In the genomic region with DNA sequence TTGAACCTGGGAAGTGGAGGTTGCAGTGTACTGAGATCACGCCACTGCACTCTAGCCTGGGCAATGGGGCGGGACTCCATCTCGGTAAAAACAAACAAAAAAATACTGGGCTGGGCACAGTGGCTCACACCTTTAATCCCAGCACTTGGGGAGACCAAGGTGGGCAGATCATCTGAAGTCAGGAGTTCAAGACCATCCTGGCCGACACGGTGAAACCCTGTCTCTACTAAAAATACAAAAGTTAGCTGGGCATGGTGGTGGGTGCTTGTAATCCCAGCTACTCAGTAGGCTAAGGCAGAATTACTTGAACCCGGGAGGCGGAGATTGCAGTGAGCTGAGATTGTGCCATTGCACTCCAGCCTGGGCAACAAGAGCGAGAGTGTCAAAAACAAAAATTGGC, we compare ENCODE assay signal across 7 cellular contexts. TPM values are rescaled to one million over a fixed set of nuclear protein-coding genes. Genes with fewer than 3 reads are reported as not detected.
DNase-seq lines count a peak whose midpoint lies in the region; ATAC-seq and TF ChIP-seq lines count a peak whose summit lies in the region.
"Not testable (repeated sequence)": the region's sequence is repeated elsewhere in the genome, so short reads cannot be mapped to it uniquely, and the experiment has no call there.

No MANE protein-coding gene starts in this region.

- H3K9ac ChIP-seq in Karpas-422 (ENCODE audit: low read length), result not testable (repeated sequence)

- TF ChIP-seq EP300 in esophagus muscularis mucosa (IDR thresholded peaks at IDR 0.05), result not testable (repeated sequence)

- not testable (repeated sequence) for H3K4me3 Mint-ChIP-seq in GM23338; WTC11; chondrocyte (ENCODE audit: unreplicated experiment); progenitor cell of endocrine pancreas (ENCODE audit: low read depth)
- peak overlapping the region; percentile 31 for H3K4me3 Mint-ChIP-seq in neural crest cell

- H3K27ac ChIP-seq in GM23338 (ENCODE audit: low read depth), result not testable (repeated sequence)
- H3K27ac ChIP-seq in Karpas-422 (ENCODE audit: low read length) (0 out of 2 replicates have a peak overlapping the region, but pooled peaks have one; percentile 37), esophagus muscularis mucosa (replicated peaks in 1 of 4) (peak overlapping the region; percentile 80 to 84 (median 84))

- H2AFZ ChIP-seq in GM23338; Karpas-422 (ENCODE audit: low read length): not testable (repeated sequence)

- peaks cover 18% of the 10 kb centered on the region; the same call in 1 of the 2 replicates for H3F3A ChIP-seq in GM23338 (replicated peaks; ENCODE audit: low read depth)

- H3K4me2 ChIP-seq in GM23338, result 0 out of 2 replicates have a peak overlapping the region, but pooled peaks have one; percentile 62
- peak overlapping the region; percentile 37 for H3K4me2 ChIP-seq in Karpas-422 (ENCODE audit: low read depth, low read length, poor library complexity, severe bottlenecking)

- peaks cover 58% of the 10 kb centered on the region for H3K36me3 Mint-ChIP-seq in GM23338 (ENCODE audit: low read depth)
- H3K36me3 Mint-ChIP-seq in WTC11, result peaks cover 24% of the 10 kb centered on the region
- peaks cover 14% of the 10 kb centered on the region for H3K36me3 Mint-ChIP-seq in chondrocyte (ENCODE audit: low read depth)
- not testable (repeated sequence) for H3K36me3 Mint-ChIP-seq in neural crest cell (ENCODE audit: low read depth); progenitor cell of endocrine pancreas (ENCODE audit: insufficient read depth)

- DNase-seq in GM23338 (ENCODE audit: low spot score); Karpas-422; WTC11 (ENCODE audit: low spot score); chondrocyte (ENCODE audit: low spot score); esophagus muscularis mucosa (ENCODE audit: extremely low spot score); neural crest cell (ENCODE audit: low read depth, low spot score); progenitor cell of endocrine pancreas (ENCODE audit: low spot score, unreplicated experiment): not testable (repeated sequence)

- not testable (repeated sequence) for H3K27me3 ChIP-seq in GM23338 (ENCODE audit: insufficient read depth); Karpas-422 (ENCODE audit: low read length); esophagus muscularis mucosa

- not testable (repeated sequence) for H3K9me2 ChIP-seq in GM23338 (ENCODE audit: insufficient read depth); Karpas-422 (replicated peaks; ENCODE audit: insufficient read depth, low read length)

- H3K9me3 ChIP-seq in Karpas-422 (ENCODE audit: low read length); esophagus muscularis mucosa: not testable (repeated sequence)

- H3K4me3 ChIP-seq in GM23338, result 0 out of 2 replicates have a peak overlapping the region, but pooled peaks have one; percentile 39
- H3K4me3 ChIP-seq in Karpas-422 (ENCODE audit: low read length); esophagus muscularis mucosa: not testable (repeated sequence)

- CTCF ChIA-PET in WTC11 (lab: Charles Lee), result interaction anchor here (1.0 to 3.0 kb wide), 5 partner anchors 11 to 36 kb away, joined by 5 to 10 read pairs (median 5); no protein-coding TSS in a partner anchor

- TF ChIP-seq CTCF in GM23338 (conservative IDR thresholded peaks at IDR 0.05; ENCODE audit: low read depth in 2 of 2); WTC11 (IDR thresholded peaks at IDR 0.05); chondrocyte (IDR thresholded peaks at IDR 0.05); esophagus muscularis mucosa (IDR thresholded peaks at IDR 0.05); neural crest cell (conservative IDR thresholded peaks at IDR 0.05); progenitor cell of endocrine pancreas (IDR thresholded peaks at IDR 0.05; ENCODE audit: unreplicated experiment): not testable (repeated sequence)

- peak overlapping the region; percentile 28; the same call in 1 of the 2 replicates for H3K27ac Mint-ChIP-seq in GM23338
- H3K27ac Mint-ChIP-seq in WTC11, result peak overlapping the region; percentile 91
- peak overlapping the region; percentile 41 for H3K27ac Mint-ChIP-seq in chondrocyte (ENCODE audit: unreplicated experiment)
- H3K27ac Mint-ChIP-seq in neural crest cell (ENCODE audit: unreplicated experiment), result not testable (repeated sequence)
- H3K27ac Mint-ChIP-seq in progenitor cell of endocrine pancreas, result peak overlapping the region; percentile 37

- POLR2A ChIA-PET in WTC11 (lab: Charles Lee), result interaction anchor here (1.1 to 1.3 kb wide), 2 partner anchors 12 to 16 kb away, joined by 5 to 7 read pairs; no protein-coding TSS in a partner anchor

- WGBS in esophagus muscularis mucosa, result 88% methylated on average over 8 of the region's 8 CpGs

- H4K20me1 ChIP-seq in GM23338 (replicated peaks; ENCODE audit: insufficient read depth) (peaks cover 25% of the 10 kb centered on the region), Karpas-422 (ENCODE audit: insufficient read depth, low read depth, low read length) (peaks cover 11% of the 10 kb centered on the region; the same call in 1 of the 2 replicates)

- H3K9me3 Mint-ChIP-seq in GM23338; WTC11; chondrocyte (ENCODE audit: low read depth); neural crest cell; progenitor cell of endocrine pancreas (ENCODE audit: low read depth): not testable (repeated sequence)

- intact Hi-C loops in esophagus muscularis mucosa (cut with DNase I), result not testable (repeated sequence)

- H3K4me1 Mint-ChIP-seq in GM23338 (peaks cover 18% of the 10 kb centered on the region), WTC11 (peaks cover 15% of the 10 kb centered on the region), chondrocyte (ENCODE audit: low read depth) (peaks cover 24% of the 10 kb centered on the region), neural crest cell (peaks cover 11% of the 10 kb centered on the region)
- H3K4me1 Mint-ChIP-seq in progenitor cell of endocrine pancreas (ENCODE audit: low read depth), result not testable (repeated sequence)

- peaks cover 25% of the 10 kb centered on the region for H3K27me3 Mint-ChIP-seq in GM23338 (ENCODE audit: insufficient read depth, low read depth, poor library complexity)
- not testable (repeated sequence) for H3K27me3 Mint-ChIP-seq in WTC11 (ENCODE audit: low read depth); chondrocyte (ENCODE audit: low read depth); neural crest cell (ENCODE audit: low read depth); progenitor cell of endocrine pancreas

- peaks cover 48% of the 10 kb centered on the region for H3K79me2 ChIP-seq in GM23338 (replicated peaks; ENCODE audit: insufficient read depth)
- H3K79me2 ChIP-seq in Karpas-422 (ENCODE audit: low read length), result peaks cover 27% of the 10 kb centered on the region

- not testable (repeated sequence) for H3K36me3 ChIP-seq in GM23338 (ENCODE audit: insufficient read depth)
- peaks cover 11% of the 10 kb centered on the region for H3K36me3 ChIP-seq in Karpas-422 (ENCODE audit: insufficient read depth, low read length)
- H3K36me3 ChIP-seq in esophagus muscularis mucosa, result peaks cover 42 to 80% (median 69%) of the 10 kb centered on the region in 4 donors

- ATAC-seq in GM23338, WTC11: not testable (repeated sequence)

- H3K4me1 ChIP-seq in GM23338 (ENCODE audit: insufficient read depth), result not testable (repeated sequence)
- H3K4me1 ChIP-seq in Karpas-422 (ENCODE audit: low read length), result peaks cover 21% of the 10 kb centered on the region
- H3K4me1 ChIP-seq in esophagus muscularis mucosa, result peaks cover 17 to 67% (median 62%) of the 10 kb centered on the region in 4 donors

- TF ChIP-seq POLR2A in esophagus muscularis mucosa (IDR thresholded peaks at IDR 0.05; ENCODE audit: low read depth), result not testable (repeated sequence)

RNA-seq across cellular contexts. Expression of a gene that starts 7.8 kb away (rescaled TPM):
- total RNA-seq in GM23338 (2014; rRNA removed; shearing (Covaris generic)), result 49.9 and 55.8 TPM in 2 replicates
- 41.5 and 43.9 TPM in 2 replicates for polyA plus RNA-seq in GM23338 (2016; fragmentation: Nextera tagmentation; extraction: Ambion mirVana)
- 14.9 and 45.1 TPM in 2 replicates for total RNA-seq in Karpas-422 (2014; rRNA removed; shearing (Covaris generic); ENCODE audit: low replicate concordance)
- total RNA-seq in WTC11 (2021) (42.5 to 51.5 TPM (median 43.6 TPM) in 3 replicates), chondrocyte (21.6 to 22.3 TPM (median 22.1 TPM) in 3 replicates), esophagus muscularis mucosa (10 to 100 TPM; 10.3 to 24.7 (median 21.7) TPM), neural crest cell (26.3 and 27.9 TPM in 2 replicates), progenitor cell of endocrine pancreas (13.8 and 17.9 TPM in 2 replicates)

RNA-seq across cellular contexts. Expression of a gene that starts 8.3 kb away (rescaled TPM):
- 140 and 161 TPM in 2 replicates for total RNA-seq in GM23338 (2014; rRNA removed; shearing (Covaris generic))
- polyA plus RNA-seq in GM23338 (2016; fragmentation: Nextera tagmentation; extraction: Ambion mirVana), result 102 and 110 TPM in 2 replicates
- total RNA-seq in Karpas-422 (2014; rRNA removed; shearing (Covaris generic); ENCODE audit: low replicate concordance), result 69.8 and 168 TPM in 2 replicates
- total RNA-seq in WTC11 (2021), result 144 to 170 TPM (median 160 TPM) in 3 replicates
- 67.3 to 87.0 TPM (median 73.8 TPM) in 3 replicates for total RNA-seq in chondrocyte
- total RNA-seq in esophagus muscularis mucosa, result 100 to 1,000 TPM in 1 of 4 donors, 10 to 100 TPM in 3; 75.9 to 121 (median 87.8) TPM
- total RNA-seq in neural crest cell, result 137 and 160 TPM in 2 replicates
- 163 and 177 TPM in 2 replicates for total RNA-seq in progenitor cell of endocrine pancreas

RNA-seq across cellular contexts. Expression of a gene that starts 8.4 kb away (rescaled TPM):
- 12.9 and 13.5 TPM in 2 replicates for total RNA-seq in GM23338 (2014; rRNA removed; shearing (Covaris generic))
- 8.1 and 8.2 TPM in 2 replicates for polyA plus RNA-seq in GM23338 (2016; fragmentation: Nextera tagmentation; extraction: Ambion mirVana)
- total RNA-seq in Karpas-422 (2014; rRNA removed; shearing (Covaris generic); ENCODE audit: low replicate concordance), result 35.0 and 74.7 TPM in 2 replicates
- 10.3 to 14.4 TPM (median 12.3 TPM) in 3 replicates for total RNA-seq in WTC11 (2021)
- total RNA-seq in chondrocyte, result 19.4 to 23.3 TPM (median 23.1 TPM) in 3 replicates
- total RNA-seq in esophagus muscularis mucosa, result 10 to 100 TPM; 15.4 to 44.9 (median 31.5) TPM
- 18.9 and 19.8 TPM in 2 replicates for total RNA-seq in neural crest cell
- total RNA-seq in progenitor cell of endocrine pancreas, result 16.8 and 17.5 TPM in 2 replicates

RNA-seq across cellular contexts. Expression of a gene that starts 8.5 kb away (rescaled TPM):
- total RNA-seq in GM23338 (2014; rRNA removed; shearing (Covaris generic)), result 27.7 and 31.9 TPM in 2 replicates
- polyA plus RNA-seq in GM23338 (2016; fragmentation: Nextera tagmentation; extraction: Ambion mirVana), result 6.4 and 8.1 TPM in 2 replicates
- total RNA-seq in Karpas-422 (2014; rRNA removed; shearing (Covaris generic); ENCODE audit: low replicate concordance), result 28.1 and 94.6 TPM in 2 replicates
- total RNA-seq in WTC11 (2021) (25.1 to 42.2 TPM (median 30.7 TPM) in 3 replicates), chondrocyte (51.9 to 77.5 TPM (median 57.5 TPM) in 3 replicates), esophagus muscularis mucosa (10 to 100 TPM; 34.8 to 63.2 (median 47.4) TPM), neural crest cell (111 and 124 TPM in 2 replicates), progenitor cell of endocrine pancreas (111 and 124 TPM in 2 replicates)

RNA-seq across cellular contexts. Expression of a gene that starts 14.9 kb away (rescaled TPM):
- 0.14 TPM in 1 of 2 replicates, not detected in the other for total RNA-seq in GM23338 (2014; rRNA removed; shearing (Covaris generic))
- 0.12 TPM in 1 of 2 replicates, not detected in the other for polyA plus RNA-seq in GM23338 (2016; fragmentation: Nextera tagmentation; extraction: Ambion mirVana)
- total RNA-seq in Karpas-422 (2014; rRNA removed; shearing (Covaris generic); ENCODE audit: low replicate concordance), result 49.2 and 82.6 TPM in 2 replicates
- total RNA-seq in WTC11 (2021) (0.18 to 0.22 TPM (median 0.21 TPM) in 3 replicates), chondrocyte (0.28 to 0.68 TPM (median 0.37 TPM) in 3 replicates), esophagus muscularis mucosa (under 1 TPM in 2 of 4 donors, not detected in 2; 0.17 to 0.32 TPM), neural crest cell (0.64 and 0.68 TPM in 2 replicates), progenitor cell of endocrine pancreas (1.1 and 1.2 TPM in 2 replicates)
